Comparison of ENCODE assay signal across 14 cellular contexts in the genomic region with DNA sequence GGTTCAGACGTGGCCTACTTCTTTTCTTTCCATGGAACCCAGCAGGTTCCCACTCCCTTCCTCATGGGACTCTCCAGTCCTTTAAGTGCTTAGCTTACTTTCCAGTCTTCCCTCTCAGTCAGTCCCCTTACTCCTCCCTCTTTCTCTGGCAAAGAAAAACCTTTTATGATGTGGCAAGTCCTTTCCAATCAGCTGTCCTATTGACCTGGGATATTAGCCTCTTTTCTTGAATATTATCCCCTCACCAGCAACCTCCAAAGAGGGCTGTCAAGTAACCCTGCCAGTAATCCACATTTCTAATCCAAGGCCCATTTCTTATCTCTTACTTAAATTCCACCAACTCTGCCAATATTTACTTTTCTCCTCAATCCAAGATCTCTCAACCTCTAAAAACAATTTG. TPM values are rescaled to one million over a fixed set of nuclear protein-coding genes. Genes with fewer than 3 reads are reported as not detected.
A peak's percentile ranks its signal among the peaks of the same experiment; 100 is the strongest.
DNase-seq lines count a peak whose midpoint lies in the region; ATAC-seq and TF ChIP-seq lines count a peak whose summit lies in the region.
"Had no signal": no experiment of that assay in that cellular context is flagged by ENCODE, and none has a peak within 500 bp of the region (broad histone marks: within the 10 kb centered on the region; RNA-seq: fewer than 3 reads in every experiment).

No MANE protein-coding gene starts in this region.

- H3K27ac Mint-ChIP-seq in endodermal cell, result peak overlapping the region; percentile 83
- H3K27ac Mint-ChIP-seq: IgD-negative memory B cell had no signal

- peak overlapping the region; percentile 86; the same call in 1 of the 2 replicates for H3K27ac ChIP-seq in C4-2B
- H3K27ac ChIP-seq in PC-3 (ENCODE audit: low read length), result peak overlapping the region; percentile 55
- no peak overlapping the region for H3K27ac ChIP-seq in endodermal cell (ENCODE audit: low read depth, low read length)
- peak overlapping the region; percentile 26 for H3K27ac ChIP-seq in muscle layer of duodenum (ENCODE audit: low read length)
- H3K27ac ChIP-seq in uterus, result no peak overlapping the region
- H3K27ac ChIP-seq: BLaER1, SK-N-MC had no signal

- no peak for TF ChIP-seq POLR2A in uterus (IDR thresholded peaks at IDR 0.05)

- 19% methylated on average over 1 of the region's 1 CpG; no CpG with 5 or more reads in 1 of the 2 experiments for WGBS in endodermal cell (ENCODE audit: insufficient coverage in 1 of 2, insufficient read length in 1 of 2), 2 experiments

- no peak for TF ChIP-seq CTCF in C4-2B (conservative IDR thresholded peaks at IDR 0.05)
- TF ChIP-seq CTCF in PC-3 (conservative IDR thresholded peaks at IDR 0.05; ENCODE audit: low read depth, low read length), result no peak
- no peak for TF ChIP-seq CTCF in endodermal cell (conservative IDR thresholded peaks at IDR 0.05)
- no peak for TF ChIP-seq CTCF in uterus (IDR thresholded peaks at IDR 0.05)

- H3K36me3 ChIP-seq in PC-3 (ENCODE audit: low read depth, low read length), result no peaks in the 10 kb centered on the region
- H3K36me3 ChIP-seq in endodermal cell (ENCODE audit: control insufficient read depth, insufficient read depth, low read length), result no peaks in the 10 kb centered on the region
- peaks cover 3 to 8% of the 10 kb centered on the region in 2 donors for H3K36me3 ChIP-seq in muscle layer of duodenum (ENCODE audit: control insufficient read depth in 1 of 2, insufficient read depth in 2 of 2, low read length in 2 of 2)
- H3K36me3 ChIP-seq in uterus, result no peaks in the 10 kb centered on the region
- H3K36me3 ChIP-seq: HAP-1 had no signal

- H3K36me3 Mint-ChIP-seq in endodermal cell (ENCODE audit: low read depth), result no peaks in the 10 kb centered on the region

- intact Hi-C loops in PC-3 (cut with micrococcal nuclease) (no loop called here), uterus (cut with DNase I; ENCODE audit: low total_unique reads) (no loop called here)

- POLR2A ChIA-PET in PC-3 (lab: Charles Lee; ENCODE audit: unreplicated experiment), result no interaction called here

- no peaks in the 10 kb centered on the region for H3K27me3 Mint-ChIP-seq in endodermal cell (ENCODE audit: insufficient read depth)
- H3K27me3 Mint-ChIP-seq: IgD-negative memory B cell had no signal

- CTCF ChIA-PET in PC-3 (lab: Charles Lee), result no interaction called here

- DNase-seq in PC-3, result no peak
- DNase-seq in endodermal cell, result no peak
- DNase-seq in COR-L47 (lab: John Stamatoyannopoulos, UW), result no peak
- DNase-seq in uterus, result no peak
- DNase-seq: NCI-H2227 treated with DMSO at 0.1 percent for 48 hours, NCI-H526 had no signal

- H3F3A ChIP-seq in PC-3 (ENCODE audit: low read length, unreplicated experiment), result peaks cover 8% of the 10 kb centered on the region

- H3K4me3 ChIP-seq in PC-3 (ENCODE audit: low read length) (no peak overlapping the region), endodermal cell (ENCODE audit: low read length) (no peak overlapping the region), muscle layer of duodenum (ENCODE audit: low read depth in 1 of 2, low read length in 2 of 2) (no peak overlapping the region), uterus (no peak overlapping the region)
- H3K4me3 ChIP-seq: BLaER1, HAP-1, SK-N-MC had no signal

- H3K79me2 ChIP-seq in PC-3 (ENCODE audit: low read length), result no peaks in the 10 kb centered on the region

- H3K4me1 ChIP-seq in PC-3 (ENCODE audit: insufficient read depth, low read length) (peaks cover 71% of the 10 kb centered on the region), endodermal cell (ENCODE audit: control insufficient read depth, insufficient read depth, low read length) (peaks cover 31% of the 10 kb centered on the region), muscle layer of duodenum (ENCODE audit: control insufficient read depth in 1 of 2, insufficient read depth in 2 of 2, low read length in 2 of 2) (peaks cover 0 to 6% of the 10 kb centered on the region in 2 donors), uterus (peaks cover 0 to 4% of the 10 kb centered on the region in 2 donors)
- H3K4me1 ChIP-seq: BLaER1, HAP-1 had no signal

- H3K9me3 ChIP-seq in PC-3 (ENCODE audit: low read length), result no peaks in the 10 kb centered on the region
- no peaks in the 10 kb centered on the region for H3K9me3 ChIP-seq in endodermal cell (ENCODE audit: control insufficient read depth, low read length)
- no peaks in the 10 kb centered on the region for H3K9me3 ChIP-seq in muscle layer of duodenum (ENCODE audit: control insufficient read depth in 1 of 2, low read length in 2 of 2)
- H3K9me3 ChIP-seq in uterus, result no peaks in the 10 kb centered on the region
- H3K9me3 ChIP-seq: BLaER1, HAP-1 had no signal

- H3K9ac ChIP-seq in PC-3 (ENCODE audit: low read length), result no peak overlapping the region
- H3K9ac ChIP-seq in endodermal cell (ENCODE audit: extremely low read depth, low read length, poor library complexity, severe bottlenecking), result no peak overlapping the region
- H3K9ac ChIP-seq: BLaER1 had no signal

- H3K27me3 ChIP-seq in PC-3 (ENCODE audit: low read length) (no peaks in the 10 kb centered on the region), endodermal cell (ENCODE audit: control insufficient read depth, insufficient read depth, low read length, poor library complexity, severe bottlenecking) (no peaks in the 10 kb centered on the region), muscle layer of duodenum (ENCODE audit: low read depth, low read length) (no peaks in the 10 kb centered on the region), uterus (no peaks in the 10 kb centered on the region)
- H3K27me3 ChIP-seq: BLaER1 had no signal

- H3K4me3 Mint-ChIP-seq in endodermal cell, result no peak overlapping the region
- H3K4me3 Mint-ChIP-seq: IgD-negative memory B cell had no signal

- H4K20me1 ChIP-seq in PC-3 (ENCODE audit: low read length), result 0 out of 2 replicates have a peak, but pooled peaks cover 4% of the 10 kb centered on the region

- H3K9me2 ChIP-seq in PC-3 (replicated peaks; ENCODE audit: low read length), result no peaks in the 10 kb centered on the region

- no peak overlapping the region for H2AFZ ChIP-seq in PC-3 (ENCODE audit: low read length)

- no peak for ATAC-seq in PC-3
- no peak for ATAC-seq in GM21786 (IDR thresholded peaks at IDR 0.05; ENCODE audit: unreplicated experiment)
- ATAC-seq in HG02885 (IDR thresholded peaks at IDR 0.05; ENCODE audit: poor library complexity, unreplicated experiment), result no peak

- peaks cover 68% of the 10 kb centered on the region for H3K4me1 Mint-ChIP-seq in endodermal cell

- BruUV-seq in PC-3 (replicated peaks; lab: Mats Ljungman, UMichigan), result no TSS peak

- peak overlapping the region; percentile 78; the same call in 1 of the 2 replicates for H3K4me2 ChIP-seq in PC-3 (ENCODE audit: low read length)
- H3K4me2 ChIP-seq: BLaER1 had no signal

- H3K9me3 Mint-ChIP-seq in endodermal cell, result no peaks in the 10 kb centered on the region
- H3K9me3 Mint-ChIP-seq: IgD-negative memory B cell had no signal

RNA-seq across cellular contexts. Expression of a gene that starts 33.4 kb away (rescaled TPM):
- total RNA-seq in PC-3 (2014; rRNA removed), result 16.7 and 18.5 TPM in 2 replicates
- 10 to 100 TPM; 16.2 to 27.4 TPM for total RNA-seq in endodermal cell
- polyA plus RNA-seq in endodermal cell (2013, experiment 1 of 2), result 23.4 TPM
- 19.8 TPM for polyA plus RNA-seq in endodermal cell (2013, experiment 2 of 2)
- 100 to 1,000 TPM in 1 of 4 donors, 10 to 100 TPM in 3; 15.0 to 162 (median 18.1) TPM for total RNA-seq in uterus

RNA-seq across cellular contexts. Expression of a gene that starts 42.6 kb away (rescaled TPM):
- total RNA-seq in PC-3 (2014; rRNA removed) (1.4 and 1.7 TPM in 2 replicates), endodermal cell (1 to 10 TPM in 1 of 2 donors, under 1 TPM in 1; 0.46 to 1.9 TPM), uterus (1 to 10 TPM in 2 of 4 donors, under 1 TPM in 1, not detected in 1; 0.26 to 8.1 (median 1.8) TPM)
- 0.28 TPM for polyA plus RNA-seq in endodermal cell (2013, experiment 1 of 2)
- polyA plus RNA-seq in endodermal cell (2013, experiment 2 of 2), result 0.37 TPM

RNA-seq across cellular contexts. Expression of a gene that starts 49.5 kb away (rescaled TPM):
- 38.2 and 44.0 TPM in 2 replicates for total RNA-seq in PC-3 (2014; rRNA removed)
- 10 to 100 TPM; 27.7 to 33.2 TPM for total RNA-seq in endodermal cell
- polyA plus RNA-seq in endodermal cell (2013, experiment 1 of 2), result 32.1 TPM
- 26.7 TPM for polyA plus RNA-seq in endodermal cell (2013, experiment 2 of 2)
- total RNA-seq in uterus, result 10 to 100 TPM in 3 of 4 donors, 1 to 10 TPM in 1; 3.1 to 56.2 (median 35.8) TPM

RNA-seq across cellular contexts. Expression of a gene that starts 50.8 kb away (rescaled TPM):
- total RNA-seq in PC-3 (2014; rRNA removed) (61.0 and 87.2 TPM in 2 replicates), endodermal cell (10 to 100 TPM; 67.0 to 73.4 TPM), uterus (100 to 1,000 TPM in 1 of 4 donors, 10 to 100 TPM in 3; 18.2 to 216 (median 74.9) TPM)
- 71.3 TPM for polyA plus RNA-seq in endodermal cell (2013, experiment 1 of 2)
- 63.5 TPM for polyA plus RNA-seq in endodermal cell (2013, experiment 2 of 2)

Comparison
In these comparisons a context has a peak if more than half of its experiments do, and no peak if none do; other contexts are left out.
1. H3K27ac ChIP-seq: peak in C4-2B (single experiment), PC-3 (single experiment) and muscle layer of duodenum (single experiment); none in endodermal cell (single experiment) and uterus (0 of 2).